In genomic region chr1:183912265-183912886, GRCh38 we compare ENCODE assay signal across 12 cellular contexts.
DNase-seq lines count a peak whose midpoint lies in the region; ATAC-seq, FAIRE-seq and TF ChIP-seq lines count a peak whose summit lies in the region.
"Had no signal": no experiment of that assay in that cellular context is flagged by ENCODE, and none has a peak within 500 bp of the region (broad histone marks: within the 10 kb centered on the region; RNA-seq: fewer than 3 reads in every experiment).

No MANE protein-coding gene starts in this region.

- SMC1A ChIA-PET in GM12878 (lab: Charles Lee; ENCODE audit: uncharacterized antibody, unreplicated experiment) = interaction anchor here (1.4 to 5.8 kb wide), 7 partner anchors 10 to 323 kb away, joined by 3 to 134 read pairs (median 16); partner anchors contain the start of gene ARPC5

- in situ Hi-C loops in GM12878 (cut with MboI) = loop anchor here (5.0 kb wide), 1 partner anchor 260 kb away; the partner anchor contains the start of gene APOBEC4

- H3K27ac Mint-ChIP-seq in activated T-cell treated with anti-CD3 and anti-CD28 coated beads, Interleukin-2, amount 50 U/mL, for 72 hours = no peak overlapping the region
- H3K27ac Mint-ChIP-seq: T-helper 2 cell treated with Interferon-gamma antibody and Interleukin-4, amounts not matched to agents 5 μg/mL and 100 μg/mL, for 36 hours had no signal

- H3K4me1 ChIP-seq in GM12878 (ENCODE audit: control insufficient read depth, insufficient read depth, low read length) = peaks cover 51% of the 10 kb centered on the region

- peak; percentile 40 to 80; a peak in 2 of 4 replicates for TF ChIP-seq EP300 in GM12878 (IDR thresholded peaks at IDR 0.05; ENCODE audit: borderline replicate concordance in 1 of 2, control insufficient read depth in 1 of 2, low read depth in 2 of 2, low read length in 2 of 2)

- POLR2A ChIA-PET in GM12878 (lab: Charles Lee) = interaction anchor here (1.2 to 2.0 kb wide), 3 partner anchors 14 to 105 kb away, joined by 5 to 10 read pairs (median 5); no protein-coding TSS in a partner anchor

- peaks cover 18 to 54% of the 10 kb centered on the region in 2 experiments for H3K36me3 ChIP-seq in GM12878 (ENCODE audit: control insufficient read depth in 2 of 2, insufficient read depth in 2 of 2, low read length in 1 of 2)

- H3K4me2 ChIP-seq in GM12878 (ENCODE audit: control insufficient read depth, insufficient read depth) = peak overlapping the region; percentile 56

- no peaks in the 10 kb centered on the region for H3K27me3 Mint-ChIP-seq in activated T-cell treated with anti-CD3 and anti-CD28 coated beads, Interleukin-2, amount 50 U/mL, for 72 hours (ENCODE audit: low read depth)
- H3K27me3 Mint-ChIP-seq: central memory CD8-positive, alpha-beta T cell had no signal

- BruUV-seq in GM12878 (replicated peaks; lab: Mats Ljungman, UMichigan) = no TSS peak

- DNase-seq in GM18507 (ENCODE audit: extremely low spot score, insufficient read length, low read depth) = no peak
- peak; percentile 65 for DNase-seq in GM12878 (ENCODE audit: low read depth, low spot score)
- DNase-seq in activated T-cell treated with anti-CD3 and anti-CD28 coated beads, Interleukin-2, amount 50 U/mL, for 72 hours = no peak
- no peak for DNase-seq in amniotic stem cell (lab: John Stamatoyannopoulos, UW)
- no peak for DNase-seq in SK-N-DZ (ENCODE audit: low spot score)
- DNase-seq in NCI-H2171 treated with DMSO at 0.1 percent for 48 hours (lab: John Stamatoyannopoulos, UW) = no peak
- DNase-seq: NCI-H69, sigmoid colon had no signal

- no peak for TF ChIP-seq POLR2A in GM12878 (IDR thresholded peaks at IDR 0.05; ENCODE audit: low read depth, low read length)

- H3K36me3 Mint-ChIP-seq in activated T-cell treated with anti-CD3 and anti-CD28 coated beads, Interleukin-2, amount 50 U/mL, for 72 hours (ENCODE audit: insufficient read depth in 2 of 2) = peaks cover 0 to 2% of the 10 kb centered on the region in 2 donors

- H3K9me3 Mint-ChIP-seq in activated T-cell treated with anti-CD3 and anti-CD28 coated beads, Interleukin-2, amount 50 U/mL, for 72 hours = no peaks in the 10 kb centered on the region
- H3K9me3 Mint-ChIP-seq: central memory CD8-positive, alpha-beta T cell; T-helper 2 cell treated with Interferon-gamma antibody and Interleukin-4, amounts not matched to agents 5 μg/mL and 100 μg/mL, for 36 hours had no signal

- H3K4me3 ChIP-seq in GM12878 = peak overlapping the region; percentile 44; the same call in 1 of the 2 replicates
- H3K4me3 ChIP-seq: sigmoid colon had no signal

- CTCF ChIA-PET in GM12878 (lab: Yijun Ruan, JAX) = interaction anchor here (1.3 to 5.8 kb wide), 6 partner anchors 15 to 258 kb away, joined by 3 to 360 read pairs (median 22); partner anchors contain the start of gene APOBEC4

- H3K27me3 ChIP-seq in GM12878 (replicated peaks in 1 of 2; ENCODE audit: control insufficient read depth in 2 of 2, insufficient read depth in 2 of 2, low read length in 1 of 2) = no peaks in the 10 kb centered on the region
- H3K27me3 ChIP-seq: sigmoid colon had no signal

- intact Hi-C loops in GM12878 (cut with micrococcal nuclease; ENCODE audit: unreplicated experiment) = loop anchor here (5.0 to 10.0 kb wide), 3 partner anchors 228 to 440 kb away; partner anchors contain the start of genes ARPC5 and SMG7

- H3K79me2 ChIP-seq in GM12878 (ENCODE audit: control insufficient read depth, insufficient read depth, low read length) = peaks cover 7% of the 10 kb centered on the region; the same call in 1 of the 2 replicates

- no peak for TF ChIP-seq CTCF in GM12878 (IDR thresholded peaks at IDR 0.05 in 2 of 3, conservative IDR thresholded peaks at IDR 0.05 in 1 of 3; ENCODE audit: control insufficient read depth in 2 of 3, extremely low read depth in 1 of 3, insufficient read depth in 1 of 3, low read depth in 3 of 3, low read length in 3 of 3)

- FAIRE-seq in GM18507 (lab: Jason Lieb, UNC) (peak; percentile 86), GM12878 (lab: Jason Lieb, UNC) (peak; percentile 47)

- peak overlapping the region; percentile 100 for H3K27ac ChIP-seq in GM12878 (ENCODE audit: control insufficient read depth, insufficient read depth)

- H4K20me1 ChIP-seq in GM12878 (ENCODE audit: control insufficient read depth, insufficient read depth) = no peaks in the 10 kb centered on the region

- RAD21 ChIA-PET in GM12878 (lab: Charles Lee; ENCODE audit: unreplicated experiment) = interaction anchor here (1.4 to 8.8 kb wide), 8 partner anchors 10 to 259 kb away, joined by 6 to 299 read pairs (median 20); partner anchors contain the start of genes APOBEC4 and RGL1

- whole genome bisulfite sequencing in GM12878 (ENCODE audit: insufficient coverage, insufficient replicate concordance, low lambda C conversion rate, missing lambda C conversion rate) = 77% methylated on average over 5 of the region's 5 CpGs

- H3K9ac ChIP-seq in GM12878 (ENCODE audit: control insufficient read depth, insufficient read depth, low read length) = peak overlapping the region; percentile 68

- no peak overlapping the region for H3K4me3 Mint-ChIP-seq in activated T-cell treated with anti-CD3 and anti-CD28 coated beads, Interleukin-2, amount 50 U/mL, for 72 hours
- H3K4me3 Mint-ChIP-seq: central memory CD8-positive, alpha-beta T cell; T-helper 2 cell treated with Interferon-gamma antibody and Interleukin-4, amounts not matched to agents 5 μg/mL and 100 μg/mL, for 36 hours had no signal

- peaks cover 44% of the 10 kb centered on the region for H3K4me1 Mint-ChIP-seq in activated T-cell treated with anti-CD3 and anti-CD28 coated beads, Interleukin-2, amount 50 U/mL, for 72 hours (ENCODE audit: low read depth)

- TF ChIP-seq RAD21 in GM12878 (IDR thresholded peaks at IDR 0.05; ENCODE audit: insufficient read depth, low read depth, low read length) = peak; percentile 11; the same call in 1 of the 2 replicates

- H3K9me3 ChIP-seq in GM12878 (replicated peaks; ENCODE audit: control insufficient read depth, insufficient read depth, low read length) = no peaks in the 10 kb centered on the region
- H3K9me3 ChIP-seq: sigmoid colon had no signal

- H2AFZ ChIP-seq in GM12878 (ENCODE audit: control insufficient read depth, low read depth, low read length) = no peak overlapping the region

- ATAC-seq in GM21447 (IDR thresholded peaks at IDR 0.05; ENCODE audit: unreplicated experiment) (peak; percentile 59), HG03135 (IDR thresholded peaks at IDR 0.05; ENCODE audit: unreplicated experiment) (peak; percentile 43), GM12878 (peak; percentile 70)
- ATAC-seq in activated T-cell treated with anti-CD3 and anti-CD28 coated beads, Interleukin-2, amount 50 U/mL, for 72 hours (replicated peaks in 1 of 2) = no peak

TF ChIP-seq in GM12878, 131 proteins besides CTCF, POLR2A, EP300 and RAD21 (continues in another document):
- TF ChIP-seq HDAC6 (IDR thresholded peaks at IDR 0.05; ENCODE audit: unreplicated experiment) (no peak), LARP7 (IDR thresholded peaks at IDR 0.05) (no peak; the same call in 1 of the 2 replicates), ATF3 (IDR thresholded peaks at IDR 0.05; ENCODE audit: borderline replicate concordance, extremely low read depth, low read depth, low read length) (no peak), ZNF384 (IDR thresholded peaks at IDR 0.05; ENCODE audit: borderline replicate concordance, low read depth, low read length) (no peak), NFIC (IDR thresholded peaks at IDR 0.05; ENCODE audit: low read depth, low read length) (peak; percentile 93), MLLT1 (IDR thresholded peaks at IDR 0.05) (no peak), STAT1 (conservative IDR thresholded peaks at IDR 0.05) (no peak), SP1 (IDR thresholded peaks at IDR 0.05; ENCODE audit: low read depth, low read length) (no peak), JUND (IDR thresholded peaks at IDR 0.05; ENCODE audit: low read depth, low read length) (no peak), SRF (IDR thresholded peaks at IDR 0.05; ENCODE audit: low read depth in 2 of 2, low read length in 2 of 2) (no peak), CHD4 (IDR thresholded peaks at IDR 0.05) (no peak), ASH2L (IDR thresholded peaks at IDR 0.05; ENCODE audit: borderline replicate concordance, low read depth) (no peak), EGR1 (IDR thresholded peaks at IDR 0.05; ENCODE audit: borderline replicate concordance in 1 of 2, low read depth in 2 of 2, low read length in 2 of 2) (no peak), CHD1 (IDR thresholded peaks at IDR 0.05; ENCODE audit: low read depth, low read length) (no peak)
- TF ChIP-seq, protein P1, sequence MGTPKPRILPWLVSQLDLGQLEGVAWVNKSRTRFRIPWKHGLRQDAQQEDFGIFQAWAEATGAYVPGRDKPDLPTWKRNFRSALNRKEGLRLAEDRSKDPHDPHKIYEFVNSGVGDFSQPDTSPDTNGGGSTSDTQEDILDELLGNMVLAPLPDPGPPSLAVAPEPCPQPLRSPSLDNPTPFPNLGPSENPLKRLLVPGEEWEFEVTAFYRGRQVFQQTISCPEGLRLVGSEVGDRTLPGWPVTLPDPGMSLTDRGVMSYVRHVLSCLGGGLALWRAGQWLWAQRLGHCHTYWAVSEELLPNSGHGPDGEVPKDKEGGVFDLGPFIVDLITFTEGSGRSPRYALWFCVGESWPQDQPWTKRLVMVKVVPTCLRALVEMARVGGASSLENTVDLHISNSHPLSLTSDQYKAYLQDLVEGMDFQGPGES (IDR thresholded peaks at IDR 0.05) = no peak

Comparison
In these comparisons a context has a peak if more than half of its experiments do, and no peak if none do; other contexts are left out.
1. ATAC-seq: peak in GM21447 (single experiment), HG03135 (single experiment) and GM12878 (single experiment); none in activated T-cell treated with anti-CD3 and anti-CD28 coated beads, Interleukin-2, amount 50 U/mL, for 72 hours (0 of 2).